19 cellular contexts compared by ENCODE assay signal in the genomic region with DNA sequence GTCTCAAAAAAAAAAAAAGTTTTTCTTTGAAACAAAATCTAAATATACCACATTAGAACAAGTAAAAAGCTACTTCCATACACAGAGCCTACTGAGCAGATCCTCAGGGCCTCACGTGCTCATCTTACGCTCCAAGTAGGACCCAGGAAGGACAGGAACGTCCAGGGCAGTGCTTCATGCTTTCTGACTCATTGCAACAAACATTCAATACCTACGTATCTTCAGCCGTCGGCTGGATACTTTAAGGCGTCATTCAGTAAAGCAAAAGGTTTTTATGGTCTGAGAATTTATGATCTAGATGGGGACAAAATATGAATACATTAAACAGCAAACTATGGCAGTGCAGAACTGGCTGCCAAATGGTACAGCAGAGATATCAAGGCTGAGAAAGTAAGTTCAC. TPM values are rescaled to one million over a fixed set of nuclear protein-coding genes. Genes with fewer than 3 reads are reported as not detected.
DNase-seq lines count a peak whose midpoint lies in the region; ATAC-seq and TF ChIP-seq lines count a peak whose summit lies in the region.
"Had no signal": no experiment of that assay in that cellular context is flagged by ENCODE, and none has a peak within 500 bp of the region (broad histone marks: within the 10 kb centered on the region; RNA-seq: fewer than 3 reads in every experiment).

No MANE protein-coding gene starts in this region.

- H3K79me2 ChIP-seq in hepatocyte (peaks cover 2% of the 10 kb centered on the region), trophoblast cell (ENCODE audit: control insufficient read depth, insufficient read depth, low read length, poor library complexity) (no peaks in the 10 kb centered on the region)

- 67% methylated on average over 7 of the region's 7 CpGs for WGBS in hepatocyte (ENCODE audit: low lambda C conversion rate, missing lambda C conversion rate)
- WGBS in trophoblast cell (ENCODE audit: extremely low coverage, insufficient coverage, insufficient read length), result no CpG with 5 or more reads among the region's 7 CpGs

- no peak overlapping the region for H3K14ac ChIP-seq in trophoblast cell (ENCODE audit: low read length)

- TF ChIP-seq CTCF in Peyer's patch (IDR thresholded peaks at IDR 0.05) (no peak), hepatocyte (IDR thresholded peaks at IDR 0.05; ENCODE audit: poor library complexity) (no peak)

- H3K27me3 ChIP-seq in Peyer's patch (no peaks in the 10 kb centered on the region), hepatocyte (no peaks in the 10 kb centered on the region), trophoblast cell (ENCODE audit: insufficient read depth, low read length) (no peaks in the 10 kb centered on the region)
- H3K27me3 ChIP-seq: cardiac muscle cell, suprapubic skin had no signal

- peaks cover 0 to 57% (median 0%) of the 10 kb centered on the region in 3 donors for H3K36me3 ChIP-seq in Peyer's patch
- H3K36me3 ChIP-seq in hepatocyte (replicated peaks; ENCODE audit: insufficient read depth, low read depth), result no peaks in the 10 kb centered on the region
- H3K36me3 ChIP-seq in trophoblast cell (ENCODE audit: control insufficient read depth in 1 of 2, insufficient read depth in 2 of 2, low read length in 2 of 2), result peaks cover 39 to 50% of the 10 kb centered on the region in 2 experiments

- no peak overlapping the region for H3K18ac ChIP-seq in trophoblast cell (ENCODE audit: low read length)

- H2AK5ac ChIP-seq in trophoblast cell (ENCODE audit: low read length), result no peak overlapping the region

- H3K9me3 ChIP-seq in Peyer's patch (no peaks in the 10 kb centered on the region), hepatocyte (ENCODE audit: low read depth) (no peaks in the 10 kb centered on the region), trophoblast cell (ENCODE audit: insufficient read depth, low read depth, low read length) (no peaks in the 10 kb centered on the region)
- H3K9me3 ChIP-seq: Caco-2, left ventricle myocardium inferior, suprapubic skin had no signal

- no peak overlapping the region for H4K91ac ChIP-seq in trophoblast cell (ENCODE audit: low read depth, low read length)

- H3K4me1 ChIP-seq in Peyer's patch, result peaks cover 0 to 14% (median 0%) of the 10 kb centered on the region in 4 donors
- peaks cover 16% of the 10 kb centered on the region for H3K4me1 ChIP-seq in hepatocyte (ENCODE audit: insufficient read depth)
- H3K4me1 ChIP-seq in trophoblast cell (ENCODE audit: control insufficient read depth in 1 of 2, insufficient read depth in 2 of 2, low read length in 2 of 2), result no peaks in the 10 kb centered on the region
- H3K4me1 ChIP-seq: Caco-2, left ventricle myocardium inferior, suprapubic skin had no signal

- no peak overlapping the region for H2BK12ac ChIP-seq in trophoblast cell (ENCODE audit: low read length)

- H3K27ac ChIP-seq in Peyer's patch (peak overlapping the region in 3 of 4 donors; percentile 15 to 77 (median 73)), hepatocyte (peak overlapping the region; percentile 68), trophoblast cell (ENCODE audit: low read depth, low read length) (no peak overlapping the region)
- H3K27ac ChIP-seq: cardiac muscle cell, left ventricle myocardium inferior, suprapubic skin had no signal

- H3K23ac ChIP-seq in trophoblast cell (ENCODE audit: low read length), result no peak overlapping the region

- DNase-seq in EH (ENCODE audit: low read depth) (peak; percentile 91), Peyer's patch (peak in 1 of 3 donors; percentile 78), hepatocyte (ENCODE audit: low spot score) (peak; percentile 67), trophoblast cell (peak; percentile 78 to 81), GM19238 (ENCODE audit: insufficient read length, low spot score) (no peak), HK-2 (ENCODE audit: unreplicated experiment) (no peak), SHP77 (lab: John Stamatoyannopoulos, UW) (no peak)
- DNase-seq: activated naive CD4-positive, alpha-beta T cell treated with anti-CD3 and anti-CD28 coated beads, Interleukin-2, amount 50 U/mL, for 16 hours; Caco-2; effector CD8-positive, alpha-beta T cell; left ventricle myocardium inferior; NCI-H1436 treated with DMSO at 0.1 percent for 48 hours; NCI-H345; SHP77 treated with DMSO at 0.1 percent for 48 hours; stimulated activated CD4-positive, alpha-beta T cell treated with anti-CD3 and anti-CD28 coated beads, Interleukin-2, amount 100 ng/mL, for 24 hours; T-helper 2 cell had no signal

- H2BK120ac ChIP-seq in trophoblast cell (ENCODE audit: insufficient read depth, low read length, poor library complexity), result no peak overlapping the region

- no peak overlapping the region for H4K8ac ChIP-seq in trophoblast cell (ENCODE audit: low read depth, low read length)

- no peak overlapping the region for H3K4ac ChIP-seq in trophoblast cell (ENCODE audit: low read depth, low read length)

- no peak overlapping the region for H3K9ac ChIP-seq in trophoblast cell (ENCODE audit: low read length)

- H3K79me1 ChIP-seq in trophoblast cell (ENCODE audit: low read length), result no peaks in the 10 kb centered on the region

- H2AFZ ChIP-seq in hepatocyte, result no peak overlapping the region
- H2AFZ ChIP-seq in trophoblast cell (ENCODE audit: insufficient read depth, low read length, poor library complexity), result no peak overlapping the region

- no peak overlapping the region for H3K4me3 ChIP-seq in Peyer's patch
- no peak overlapping the region for H3K4me3 ChIP-seq in hepatocyte
- no peak overlapping the region for H3K4me3 ChIP-seq in trophoblast cell (ENCODE audit: low read depth, low read length)
- H3K4me3 ChIP-seq: cardiac muscle cell, left ventricle myocardium inferior, suprapubic skin had no signal

- no peaks in the 10 kb centered on the region for H3K9me2 ChIP-seq in hepatocyte (replicated peaks; ENCODE audit: insufficient read depth)

- H4K20me1 ChIP-seq in hepatocyte (ENCODE audit: insufficient read depth, poor library complexity, severe bottlenecking), result no peaks in the 10 kb centered on the region

- no peak overlapping the region for H2BK5ac ChIP-seq in trophoblast cell (ENCODE audit: low read depth, low read length, poor library complexity)

- H3K4me2 ChIP-seq in hepatocyte, result no peak overlapping the region
- H3K4me2 ChIP-seq in trophoblast cell (ENCODE audit: low read length), result no peak overlapping the region

- no peak overlapping the region for H4K12ac ChIP-seq in trophoblast cell (ENCODE audit: low read depth, low read length)

- ATAC-seq in HG02623 (IDR thresholded peaks at IDR 0.05; ENCODE audit: unreplicated experiment), result no peak

- peak in 1 of 2 donors; percentile 40 for TF ChIP-seq POLR2A in Peyer's patch (IDR thresholded peaks at IDR 0.05)

RNA-seq across cellular contexts. Expression of gene CARS2, which starts 20.6 kb away (rescaled TPM):
- total RNA-seq in Peyer's patch, result 100 to 1,000 TPM in 2 of 4 donors, 10 to 100 TPM in 2; 50.6 to 123 (median 97.7) TPM
- 70.9 and 72.9 TPM in 2 replicates for total RNA-seq in hepatocyte
- 105 and 127 TPM in 2 replicates for polyA plus RNA-seq in hepatocyte
- polyA plus RNA-seq in trophoblast cell (2013), result 31.3 and 31.8 TPM in 2 replicates

RNA-seq across cellular contexts. Expression of gene ING1, which starts 28.2 kb away (rescaled TPM):
- total RNA-seq in Peyer's patch, result 10 to 100 TPM in 3 of 4 donors, 1 to 10 TPM in 1; 7.4 to 40.4 (median 21.7) TPM
- 14.7 and 15.7 TPM in 2 replicates for total RNA-seq in hepatocyte
- polyA plus RNA-seq in hepatocyte, result 24.2 and 26.4 TPM in 2 replicates
- polyA plus RNA-seq in trophoblast cell (2013), result 21.1 and 21.2 TPM in 2 replicates

Comparison
In these comparisons a context has a peak if more than half of its experiments do, and no peak if none do; other contexts are left out.
1. DNase-seq: peak in EH (single experiment), hepatocyte (single experiment) and trophoblast cell (2 of 2); none in GM19238 (single experiment), HK-2 (single experiment) and SHP77 (0 of 2).